ENCODE assay signal across 1 cellular context in the genomic region with DNA sequence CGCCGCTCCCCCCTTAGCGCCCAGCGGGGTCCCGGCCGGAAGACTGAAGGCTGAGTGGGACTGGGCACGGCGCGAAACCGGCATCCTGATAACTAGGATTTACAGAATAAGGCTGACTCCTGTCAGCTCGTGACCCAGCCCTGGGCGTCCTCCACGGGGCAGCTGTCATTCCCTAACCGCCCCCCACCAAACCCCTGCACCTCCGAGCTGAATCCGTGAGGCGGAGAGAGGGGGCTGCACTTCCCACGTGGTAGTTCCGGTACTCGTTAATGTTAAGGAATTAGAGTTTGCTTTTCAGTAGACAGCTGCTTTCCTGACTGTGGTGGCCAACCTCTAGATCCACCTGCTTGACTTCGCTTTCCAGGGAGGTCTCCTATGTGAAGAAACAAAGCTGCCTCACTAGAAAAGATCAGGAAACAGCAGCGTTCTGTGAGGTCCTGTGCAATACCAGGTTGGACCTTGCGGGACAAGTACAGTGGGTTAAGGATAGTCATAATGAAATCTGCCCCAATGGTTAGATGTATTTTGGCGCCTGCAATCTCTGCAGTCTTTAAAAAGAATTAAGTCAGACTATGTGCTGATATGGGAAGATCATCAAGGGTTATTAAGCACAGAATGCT.
A peak's percentile ranks its signal among the peaks of the same experiment; 100 is the strongest.
TF ChIP-seq lines count a peak whose summit lies in the region.

No MANE protein-coding gene starts in this region.

TF ChIP-seq in IMR-90, 13 proteins besides CTCF, POLR2A, EP300 and RAD21:
- no peak for TF ChIP-seq RCOR1 (IDR thresholded peaks at IDR 0.05; ENCODE audit: insufficient replicate concordance, low read length)
- no peak for TF ChIP-seq BHLHE40 (IDR thresholded peaks at IDR 0.05; ENCODE audit: low read depth, low read length)
- TF ChIP-seq NFE2L2 (IDR thresholded peaks at IDR 0.05; ENCODE audit: low read depth, low read length): no peak
- TF ChIP-seq MXI1 (IDR thresholded peaks at IDR 0.05; ENCODE audit: borderline replicate concordance, low read depth, low read length): no peak
- TF ChIP-seq RFX5 (IDR thresholded peaks at IDR 0.05; ENCODE audit: low read depth, low read length): no peak
- TF ChIP-seq CEBPB (IDR thresholded peaks at IDR 0.05; ENCODE audit: low read depth, low read length): no peak
- TF ChIP-seq FOS (IDR thresholded peaks at IDR 0.05; ENCODE audit: low read depth, low read length): no peak
- peak; percentile 31 for TF ChIP-seq SMC3 (IDR thresholded peaks at IDR 0.05; ENCODE audit: low read depth, low read length)
- TF ChIP-seq, protein P1, sequence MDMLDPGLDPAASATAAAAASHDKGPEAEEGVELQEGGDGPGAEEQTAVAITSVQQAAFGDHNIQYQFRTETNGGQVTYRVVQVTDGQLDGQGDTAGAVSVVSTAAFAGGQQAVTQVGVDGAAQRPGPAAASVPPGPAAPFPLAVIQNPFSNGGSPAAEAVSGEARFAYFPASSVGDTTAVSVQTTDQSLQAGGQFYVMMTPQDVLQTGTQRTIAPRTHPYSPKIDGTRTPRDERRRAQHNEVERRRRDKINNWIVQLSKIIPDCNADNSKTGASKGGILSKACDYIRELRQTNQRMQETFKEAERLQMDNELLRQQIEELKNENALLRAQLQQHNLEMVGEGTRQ (IDR thresholded peaks at IDR 0.05; ENCODE audit: low read depth, low read length): 0 out of 2 replicates have a peak, but pooled peaks have one; percentile 7
- TF ChIP-seq, protein P2, sequence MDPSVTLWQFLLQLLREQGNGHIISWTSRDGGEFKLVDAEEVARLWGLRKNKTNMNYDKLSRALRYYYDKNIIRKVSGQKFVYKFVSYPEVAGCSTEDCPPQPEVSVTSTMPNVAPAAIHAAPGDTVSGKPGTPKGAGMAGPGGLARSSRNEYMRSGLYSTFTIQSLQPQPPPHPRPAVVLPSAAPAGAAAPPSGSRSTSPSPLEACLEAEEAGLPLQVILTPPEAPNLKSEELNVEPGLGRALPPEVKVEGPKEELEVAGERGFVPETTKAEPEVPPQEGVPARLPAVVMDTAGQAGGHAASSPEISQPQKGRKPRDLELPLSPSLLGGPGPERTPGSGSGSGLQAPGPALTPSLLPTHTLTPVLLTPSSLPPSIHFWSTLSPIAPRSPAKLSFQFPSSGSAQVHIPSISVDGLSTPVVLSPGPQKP (IDR thresholded peaks at IDR 0.05; ENCODE audit: borderline replicate concordance, low read depth, low read length): no peak
- TF ChIP-seq MAFK (IDR thresholded peaks at IDR 0.05; ENCODE audit: low read depth, low read length): no peak
- TF ChIP-seq CHD1 (IDR thresholded peaks at IDR 0.05; ENCODE audit: low read depth, low read length): no peak
- TF ChIP-seq MAZ (IDR thresholded peaks at IDR 0.05; ENCODE audit: borderline replicate concordance, low read depth, low read length): no peak
